9 cellular contexts compared by ENCODE assay signal in the genomic region with DNA sequence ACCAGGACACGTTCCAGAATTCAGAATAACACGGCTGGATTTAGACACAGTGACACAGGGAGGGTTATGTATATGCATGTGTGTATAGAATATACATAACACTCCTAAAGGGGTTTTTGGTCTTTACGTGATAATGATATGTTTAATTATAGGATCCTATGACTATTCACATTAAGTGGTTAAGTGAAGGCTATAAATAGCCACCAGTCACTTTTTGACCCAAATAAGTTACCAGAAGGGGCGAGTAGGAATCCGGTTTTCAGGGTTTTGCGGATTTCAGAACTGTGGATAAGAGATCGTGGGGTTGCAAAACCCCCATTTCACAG. TPM values are rescaled to one million over a fixed set of nuclear protein-coding genes. Genes with fewer than 3 reads are reported as not detected.
DNase-seq lines count a peak whose midpoint lies in the region; ATAC-seq, FAIRE-seq and TF ChIP-seq lines count a peak whose summit lies in the region.
"Had no signal": no experiment of that assay in that cellular context is flagged by ENCODE, and none has a peak within 500 bp of the region (broad histone marks: within the 10 kb centered on the region; RNA-seq: fewer than 3 reads in every experiment).

No MANE protein-coding gene starts in this region.

- H3K4me3 ChIP-seq in BLaER1 treated with 17β-estradiol and CSF1 and Interleukin-3, amounts not matched to agents 10 nM and 100 nM: peak overlapping the region in 3 of 10 experiments; percentile 6 to 43 (median 27); a peak in 2 of 20 replicates
- H3K4me3 ChIP-seq in KMS-11 (IDR thresholded peaks at IDR 0.05; ENCODE audit: insufficient read depth, low read depth, low read length): no peak overlapping the region
- peak overlapping the region; percentile 2 for H3K4me3 ChIP-seq in colonic mucosa
- H3K4me3 ChIP-seq in pancreas: peak overlapping the region in 1 of 4 donors; percentile 56

- intact Hi-C loops in colonic mucosa (cut with DNase I): no loop called here
- intact Hi-C loops in pancreas (cut with DNase I): no loop called here

- H3K9me3 Mint-ChIP-seq in mesothelial cell of epicardium: peaks cover 5% of the 10 kb centered on the region

- TF ChIP-seq CTCF in KMS-11 (conservative IDR thresholded peaks at IDR 0.05; ENCODE audit: low read depth, low read length): no peak
- no peak for TF ChIP-seq CTCF in colonic mucosa (IDR thresholded peaks at IDR 0.05)
- no peak for TF ChIP-seq CTCF in pancreas (IDR thresholded peaks at IDR 0.05)
- no peak for TF ChIP-seq CTCF in mesothelial cell of epicardium (IDR thresholded peaks at IDR 0.05; ENCODE audit: unreplicated experiment)

- H3K9me3 ChIP-seq in BLaER1 treated with 17β-estradiol and CSF1 and Interleukin-3, amounts not matched to agents 10 nM and 100 nM (replicated peaks in 1 of 11): no peaks in the 10 kb centered on the region
- no peaks in the 10 kb centered on the region for H3K9me3 ChIP-seq in colonic mucosa
- no peaks in the 10 kb centered on the region for H3K9me3 ChIP-seq in pancreas

- no peak for FAIRE-seq in pancreas (lab: Jason Lieb, UNC)

- no peaks in the 10 kb centered on the region for H3K79me2 ChIP-seq in KMS-11 (ENCODE audit: insufficient read depth, low read depth)

- H2AFZ ChIP-seq in KMS-11 (ENCODE audit: low read depth): peak overlapping the region; percentile 67; the same call in 1 of the 2 replicates

- H3K36me3 ChIP-seq in BLaER1 treated with 17β-estradiol and CSF1 and Interleukin-3, amounts not matched to agents 10 nM and 100 nM: peaks cover 9 to 33% (median 24%) of the 10 kb centered on the region in 11 experiments; a peak in 21 of 22 replicates
- H3K36me3 ChIP-seq in KMS-11 (ENCODE audit: insufficient read depth) (no peaks in the 10 kb centered on the region), colonic mucosa (no peaks in the 10 kb centered on the region), pancreas (no peaks in the 10 kb centered on the region)

- peaks cover 0 to 13% (median 0%) of the 10 kb centered on the region in 11 experiments; a peak in 2 of 22 replicates for H4K20me1 ChIP-seq in BLaER1 treated with 17β-estradiol and CSF1 and Interleukin-3, amounts not matched to agents 10 nM and 100 nM
- no peaks in the 10 kb centered on the region for H4K20me1 ChIP-seq in KMS-11 (ENCODE audit: insufficient read depth)

- H3K9ac ChIP-seq in BLaER1 treated with 17β-estradiol and CSF1 and Interleukin-3, amounts not matched to agents 10 nM and 100 nM: peak overlapping the region in 1 of 11 experiments; percentile 53; a peak in 1 of 22 replicates
- H3K9ac ChIP-seq in KMS-11 (no peak overlapping the region), colonic mucosa (ENCODE audit: low read depth in 2 of 2, low read length in 2 of 2) (no peak overlapping the region)

- ATAC-seq in pancreas (no peak), GM21515 (IDR thresholded peaks at IDR 0.05; ENCODE audit: unreplicated experiment) (no peak)

- peaks cover 22% of the 10 kb centered on the region for H3K27me3 Mint-ChIP-seq in mesothelial cell of epicardium (ENCODE audit: low read depth)

- H3K27me3 ChIP-seq in BLaER1 treated with 17β-estradiol and CSF1 and Interleukin-3, amounts not matched to agents 10 nM and 100 nM: no peaks in the 10 kb centered on the region
- H3K27me3 ChIP-seq in KMS-11 (ENCODE audit: insufficient read depth, low read depth): no peaks in the 10 kb centered on the region
- H3K27me3 ChIP-seq in colonic mucosa: no peaks in the 10 kb centered on the region
- no peaks in the 10 kb centered on the region for H3K27me3 ChIP-seq in pancreas

- H3K4me1 ChIP-seq in BLaER1 treated with 17β-estradiol and CSF1 and Interleukin-3, amounts not matched to agents 10 nM and 100 nM: peaks cover 33 to 56% (median 41%) of the 10 kb centered on the region in 10 experiments
- H3K4me1 ChIP-seq in KMS-11 (ENCODE audit: low read depth, poor library complexity, severe bottlenecking) (peaks cover 22% of the 10 kb centered on the region), colonic mucosa (no peaks in the 10 kb centered on the region), pancreas (peaks cover 0 to 5% (median 0%) of the 10 kb centered on the region in 3 donors)

- H3K27ac ChIP-seq in BLaER1 treated with 17β-estradiol and CSF1 and Interleukin-3, amounts not matched to agents 10 nM and 100 nM: no peak overlapping the region; a peak in 2 of 22 replicates
- no peak overlapping the region for H3K27ac ChIP-seq in KMS-11
- no peak overlapping the region for H3K27ac ChIP-seq in colonic mucosa
- peak overlapping the region; percentile 37 to 73 (median 70) for H3K27ac ChIP-seq in pancreas

- no peak overlapping the region for H3K27ac Mint-ChIP-seq in mesothelial cell of epicardium

- H3K36me3 Mint-ChIP-seq in mesothelial cell of epicardium: peaks cover 12% of the 10 kb centered on the region

- no peak overlapping the region for H3K4me3 Mint-ChIP-seq in mesothelial cell of epicardium

- WGBS in pancreas, 2 donors: 33 to 36% methylated on average over 7 of the region's 7 CpGs

- H3K4me1 Mint-ChIP-seq in mesothelial cell of epicardium: peaks cover 4% of the 10 kb centered on the region

- peak overlapping the region; percentile 53 to 97 (median 70) for H3K4me2 ChIP-seq in BLaER1 treated with 17β-estradiol and CSF1 and Interleukin-3, amounts not matched to agents 10 nM and 100 nM
- H3K4me2 ChIP-seq in KMS-11: peak overlapping the region; percentile 88

- DNase-seq in colonic mucosa: no peak
- DNase-seq in pancreas: no peak
- DNase-seq in EL: no peak
- DNase-seq in NCI-H345 treated with DMSO at 0.1 percent for 48 hours (lab: John Stamatoyannopoulos, UW; ENCODE audit: unreplicated experiment): no peak
- DNase-seq in mesothelial cell of epicardium (ENCODE audit: low spot score in 2 of 2, unreplicated experiment in 2 of 2): no peak

RNA-seq across cellular contexts. Expression of gene ANGPTL6, which starts 6.9 kb away (rescaled TPM):
- under 1 TPM in 1 of 2 donors, not detected in 1; 0.21 TPM for total RNA-seq in colonic mucosa
- total RNA-seq in pancreas: 1 to 10 TPM in 1 of 6 donors, under 1 TPM in 5; 0.12 to 1.1 (median 0.74) TPM
- 1 to 10 TPM; 1.2 to 1.7 TPM for polyA plus RNA-seq in pancreas
- total RNA-seq in mesothelial cell of epicardium: 0.85 to 1.6 TPM (median 0.97 TPM) in 3 replicates
- total RNA-seq: NCI-H460 had no signal

RNA-seq across cellular contexts. Expression of gene SHFL, which starts 9.5 kb away (rescaled TPM):
- total RNA-seq in colonic mucosa (10 to 100 TPM; 15.1 to 21.3 TPM), pancreas (10 to 100 TPM in 5 of 6 donors, 1 to 10 TPM in 1; 7.9 to 19.9 (median 14.5) TPM), mesothelial cell of epicardium (30.6 to 34.6 TPM (median 33.0 TPM) in 3 replicates)
- 10 to 100 TPM; 39.6 to 41.0 TPM for polyA plus RNA-seq in pancreas

RNA-seq across cellular contexts. Expression of gene PPAN, which starts 10.6 kb away (rescaled TPM):
- total RNA-seq in colonic mucosa: 10 to 100 TPM; 21.6 to 53.8 TPM
- total RNA-seq in pancreas: 10 to 100 TPM in 5 of 6 donors, 1 to 10 TPM in 1; 9.3 to 32.0 (median 15.8) TPM
- 10 to 100 TPM; 55.9 to 67.9 TPM for polyA plus RNA-seq in pancreas
- 53.2 to 64.2 TPM (median 62.1 TPM) in 3 replicates for total RNA-seq in mesothelial cell of epicardium

RNA-seq across cellular contexts. Expression of gene P2RY11, which starts 15.9 kb away (rescaled TPM):
- total RNA-seq in colonic mucosa (10 to 100 TPM in 1 of 2 donors, 1 to 10 TPM in 1; 7.6 to 16.7 TPM), pancreas (1 to 10 TPM; 2.5 to 8.5 (median 5.8) TPM), mesothelial cell of epicardium (30.8 to 33.6 TPM (median 31.2 TPM) in 3 replicates)
- 10 to 100 TPM; 17.4 TPM for polyA plus RNA-seq in pancreas

RNA-seq across cellular contexts. Expression of gene EIF3G, which starts 24.1 kb away (rescaled TPM):
- 100 to 1,000 TPM; 141 to 202 TPM for total RNA-seq in colonic mucosa
- 100 to 1,000 TPM; 146 to 215 (median 181) TPM for total RNA-seq in pancreas
- 100 to 1,000 TPM; 169 to 228 TPM for polyA plus RNA-seq in pancreas
- total RNA-seq in mesothelial cell of epicardium: 199 to 207 TPM (median 207 TPM) in 3 replicates

Comparison
In these comparisons a context has a peak if more than half of its experiments do, and no peak if none do; other contexts are left out.
1. H3K27ac ChIP-seq: peak in pancreas (4 of 4); none in BLaER1 treated with 17β-estradiol and CSF1 and Interleukin-3, amounts not matched to agents 10 nM and 100 nM (0 of 11), KMS-11 (single experiment) and colonic mucosa (single experiment).